In genomic region chr1:219373616-219373935, GRCh38 we compare ENCODE assay signal across 22 cellular contexts.
"Had no signal": no experiment of that assay in that cellular context is flagged by ENCODE, and none has a peak within 500 bp of the region (broad histone marks: within the 10 kb centered on the region; RNA-seq: fewer than 3 reads in every experiment).

No MANE protein-coding gene starts in this region.

- H3K4me1 ChIP-seq: esophagus muscularis mucosa, left ventricle myocardium inferior, lower lobe of right lung, right atrium auricular region had no signal

- H3K9me3 ChIP-seq: esophagus muscularis mucosa, left ventricle myocardium inferior, lower lobe of right lung, ovary, right atrium auricular region, sigmoid colon had no signal

- H3K79me2 ChIP-seq: hepatocyte had no signal

- DNase-seq: effector memory CD8-positive, alpha-beta T cell; head of caudate nucleus; kidney; left cardiac atrium; left ventricle myocardium inferior; lower lobe of right lung; naive thymus-derived CD4-positive, alpha-beta T cell; ovary; sigmoid colon; stimulated activated CD4-positive, alpha-beta T cell treated with anti-CD3 and anti-CD28 coated beads, Interleukin-12 subunit alpha, Interleukin-12 subunit beta, amount 100 ng/mL, for 4 hours; stimulated activated CD4-positive, alpha-beta T cell treated with anti-CD3 and anti-CD28 coated beads, Interleukin-2, amount 100 ng/mL, for 48 hours; stimulated activated naive CD4-positive, alpha-beta T cell treated with Interleukin-2 at 50 U/mL for 16 hours had no signal

- H3K4me3 ChIP-seq: esophagus muscularis mucosa, hepatocyte, left ventricle myocardium inferior, lower lobe of right lung, ovary, right atrium auricular region, sigmoid colon, skin epidermis had no signal

- H3K4me2 ChIP-seq: hepatocyte had no signal

- H3K4me3 Mint-ChIP-seq: dendritic cell treated with granulocyte-macrophage colony-stimulating factor and Interleukin-4, amounts not matched to agents 40 ng/mL and 50 ng/mL, for 4 days; effector memory CD8-positive, alpha-beta T cell; memory B cell; naive thymus-derived CD4-positive, alpha-beta T cell; neural crest cell had no signal

- H3K4me1 Mint-ChIP-seq: memory B cell; naive thymus-derived CD4-positive, alpha-beta T cell; neural crest cell had no signal

- H3K27me3 Mint-ChIP-seq: dendritic cell treated with granulocyte-macrophage colony-stimulating factor and Interleukin-4, amounts not matched to agents 40 ng/mL and 50 ng/mL, for 4 days; memory B cell; naive thymus-derived CD4-positive, alpha-beta T cell had no signal

- H3K36me3 Mint-ChIP-seq: memory B cell; naive thymus-derived CD4-positive, alpha-beta T cell had no signal

- H3K27me3 ChIP-seq: esophagus muscularis mucosa, hepatocyte, ovary, right atrium auricular region, sigmoid colon had no signal

- H3K27ac Mint-ChIP-seq: dendritic cell treated with granulocyte-macrophage colony-stimulating factor and Interleukin-4, amounts not matched to agents 40 ng/mL and 50 ng/mL, for 4 days; effector memory CD8-positive, alpha-beta T cell; memory B cell; naive thymus-derived CD4-positive, alpha-beta T cell had no signal

- H3K27ac ChIP-seq: epithelial cell of prostate, esophagus muscularis mucosa, left ventricle myocardium inferior, lower lobe of right lung, ovary, right atrium auricular region, sigmoid colon had no signal

- H2AFZ ChIP-seq: hepatocyte had no signal

- FAIRE-seq: colon, kidney, urothelium cell line had no signal

- H3K36me3 ChIP-seq: esophagus muscularis mucosa, left ventricle myocardium inferior, lower lobe of right lung, ovary, right atrium auricular region, sigmoid colon had no signal

- H3K9me3 Mint-ChIP-seq: dendritic cell treated with granulocyte-macrophage colony-stimulating factor and Interleukin-4, amounts not matched to agents 40 ng/mL and 50 ng/mL, for 4 days; effector memory CD8-positive, alpha-beta T cell; memory B cell had no signal
